ENCODE assay signal across 1 cellular context in the genomic region with DNA sequence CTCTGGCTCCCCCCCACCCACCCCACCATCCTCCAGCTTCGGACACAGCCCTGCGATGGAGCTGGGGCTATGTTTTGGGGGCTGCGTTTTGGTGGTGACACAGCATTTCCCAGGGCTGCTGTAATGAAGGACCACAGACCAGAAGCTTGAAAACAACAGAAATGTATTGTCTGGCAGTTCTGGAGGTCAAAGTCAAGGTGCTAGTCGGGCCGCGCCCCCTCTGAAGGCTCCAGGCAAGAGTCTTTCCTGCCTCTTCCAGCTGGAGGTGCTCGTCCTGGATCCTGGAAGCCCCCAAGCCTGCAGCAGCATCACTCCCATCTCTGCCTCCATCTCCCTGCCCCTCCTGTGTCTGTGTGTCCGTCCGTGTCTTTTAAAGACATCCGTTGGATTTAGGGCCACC.
TF ChIP-seq lines count a peak whose summit lies in the region.

No MANE protein-coding gene starts in this region.

TF ChIP-seq in HepG2, 621 proteins besides CTCF, POLR2A, EP300 and RAD21 (continued from another document and continues in another):
- TF ChIP-seq, protein P1, sequence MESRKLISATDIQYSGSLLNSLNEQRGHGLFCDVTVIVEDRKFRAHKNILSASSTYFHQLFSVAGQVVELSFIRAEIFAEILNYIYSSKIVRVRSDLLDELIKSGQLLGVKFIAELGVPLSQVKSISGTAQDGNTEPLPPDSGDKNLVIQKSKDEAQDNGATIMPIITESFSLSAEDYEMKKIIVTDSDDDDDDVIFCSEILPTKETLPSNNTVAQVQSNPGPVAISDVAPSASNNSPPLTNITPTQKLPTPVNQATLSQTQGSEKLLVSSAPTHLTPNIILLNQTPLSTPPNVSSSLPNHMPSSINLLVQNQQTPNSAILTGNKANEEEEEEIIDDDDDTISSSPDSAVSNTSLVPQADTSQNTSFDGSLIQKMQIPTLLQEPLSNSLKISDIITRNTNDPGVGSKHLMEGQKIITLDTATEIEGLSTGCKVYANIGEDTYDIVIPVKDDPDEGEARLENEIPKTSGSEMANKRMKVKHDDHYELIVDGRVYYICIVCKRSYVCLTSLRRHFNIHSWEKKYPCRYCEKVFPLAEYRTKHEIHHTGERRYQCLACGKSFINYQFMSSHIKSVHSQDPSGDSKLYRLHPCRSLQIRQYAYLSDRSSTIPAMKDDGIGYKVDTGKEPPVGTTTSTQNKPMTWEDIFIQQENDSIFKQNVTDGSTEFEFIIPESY (CRISPR knock-in tag; IDR thresholded peaks at IDR 0.05): peak; percentile 28; the same call in 1 of the 2 replicates
- TF ChIP-seq ZNF367 (CRISPR knock-in tag; IDR thresholded peaks at IDR 0.05; ENCODE audit: borderline replicate concordance) (no peak), ZFP36L2 (CRISPR knock-in tag; IDR thresholded peaks at IDR 0.05) (no peak), ZBTB8A (CRISPR knock-in tag; IDR thresholded peaks at IDR 0.05; ENCODE audit: borderline replicate concordance, low read depth) (no peak), ZBTB38 (CRISPR knock-in tag; IDR thresholded peaks at IDR 0.05) (no peak), ZNF772 (CRISPR knock-in tag; IDR thresholded peaks at IDR 0.05) (no peak), ZNF75D (CRISPR knock-in tag; IDR thresholded peaks at IDR 0.05; ENCODE audit: borderline replicate concordance) (no peak), SP5 (CRISPR knock-in tag; IDR thresholded peaks at IDR 0.05; ENCODE audit: borderline replicate concordance, low read depth) (peak; percentile 27; the same call in 1 of the 2 replicates), MYNN (CRISPR knock-in tag; IDR thresholded peaks at IDR 0.05; ENCODE audit: low read depth) (no peak), KDM2A (CRISPR knock-in tag; IDR thresholded peaks at IDR 0.05; ENCODE audit: borderline replicate concordance, low read depth) (peak; percentile 25; the same call in 1 of the 2 replicates), PATZ1 (CRISPR knock-in tag; IDR thresholded peaks at IDR 0.05) (no peak), ZHX2 (IDR thresholded peaks at IDR 0.05; ENCODE audit: low read depth) (no peak), ZHX2 (CRISPR knock-in tag; IDR thresholded peaks at IDR 0.05; ENCODE audit: borderline replicate concordance) (no peak), HNRNPLL (IDR thresholded peaks at IDR 0.05; ENCODE audit: low read depth, low read length, poor library complexity, severe bottlenecking) (no peak), ZNF646 (CRISPR knock-in tag; IDR thresholded peaks at IDR 0.05) (no peak), ZNF30 (CRISPR knock-in tag; IDR thresholded peaks at IDR 0.05) (no peak), JUN (CRISPR knock-in tag; IDR thresholded peaks at IDR 0.05) (no peak), ZNF629 (CRISPR knock-in tag; conservative IDR thresholded peaks at IDR 0.05) (no peak), MIXL1 (CRISPR knock-in tag; IDR thresholded peaks at IDR 0.05) (no peak), NFIB (CRISPR knock-in tag; IDR thresholded peaks at IDR 0.05; ENCODE audit: borderline replicate concordance) (no peak), KAT8 (CRISPR knock-in tag; IDR thresholded peaks at IDR 0.05) (no peak), ZNF598 (CRISPR knock-in tag; IDR thresholded peaks at IDR 0.05; ENCODE audit: borderline replicate concordance) (no peak), SNAPC2 (CRISPR knock-in tag; IDR thresholded peaks at IDR 0.05) (no peak), ZNF446 (CRISPR knock-in tag; IDR thresholded peaks at IDR 0.05) (no peak), ZFP62 (CRISPR knock-in tag; IDR thresholded peaks at IDR 0.05) (no peak), ZNF33A (CRISPR knock-in tag; IDR thresholded peaks at IDR 0.05; ENCODE audit: borderline replicate concordance) (no peak), FOXO1 (CRISPR knock-in tag; IDR thresholded peaks at IDR 0.05) (0 out of 2 replicates have a peak, but pooled peaks have one; percentile 9)
- TF ChIP-seq, protein P2, sequence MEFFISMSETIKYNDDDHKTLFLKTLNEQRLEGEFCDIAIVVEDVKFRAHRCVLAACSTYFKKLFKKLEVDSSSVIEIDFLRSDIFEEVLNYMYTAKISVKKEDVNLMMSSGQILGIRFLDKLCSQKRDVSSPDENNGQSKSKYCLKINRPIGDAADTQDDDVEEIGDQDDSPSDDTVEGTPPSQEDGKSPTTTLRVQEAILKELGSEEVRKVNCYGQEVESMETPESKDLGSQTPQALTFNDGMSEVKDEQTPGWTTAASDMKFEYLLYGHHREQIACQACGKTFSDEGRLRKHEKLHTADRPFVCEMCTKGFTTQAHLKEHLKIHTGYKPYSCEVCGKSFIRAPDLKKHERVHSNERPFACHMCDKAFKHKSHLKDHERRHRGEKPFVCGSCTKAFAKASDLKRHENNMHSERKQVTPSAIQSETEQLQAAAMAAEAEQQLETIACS (CRISPR knock-in tag; IDR thresholded peaks at IDR 0.05): no peak
- TF ChIP-seq, protein P3, sequence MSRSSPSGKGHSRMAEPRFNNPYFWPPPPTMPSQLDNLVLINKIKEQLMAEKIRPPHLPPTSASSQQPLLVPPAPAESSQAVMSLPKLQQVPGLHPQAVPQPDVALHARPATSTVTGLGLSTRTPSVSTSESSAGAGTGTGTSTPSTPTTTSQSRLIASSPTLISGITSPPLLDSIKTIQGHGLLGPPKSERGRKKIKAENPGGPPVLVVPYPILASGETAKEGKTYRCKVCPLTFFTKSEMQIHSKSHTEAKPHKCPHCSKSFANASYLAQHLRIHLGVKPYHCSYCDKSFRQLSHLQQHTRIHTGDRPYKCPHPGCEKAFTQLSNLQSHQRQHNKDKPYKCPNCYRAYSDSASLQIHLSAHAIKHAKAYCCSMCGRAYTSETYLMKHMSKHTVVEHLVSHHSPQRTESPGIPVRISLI (CRISPR knock-in tag; IDR thresholded peaks at IDR 0.05; ENCODE audit: borderline replicate concordance): no peak
- TF ChIP-seq, protein P4, sequence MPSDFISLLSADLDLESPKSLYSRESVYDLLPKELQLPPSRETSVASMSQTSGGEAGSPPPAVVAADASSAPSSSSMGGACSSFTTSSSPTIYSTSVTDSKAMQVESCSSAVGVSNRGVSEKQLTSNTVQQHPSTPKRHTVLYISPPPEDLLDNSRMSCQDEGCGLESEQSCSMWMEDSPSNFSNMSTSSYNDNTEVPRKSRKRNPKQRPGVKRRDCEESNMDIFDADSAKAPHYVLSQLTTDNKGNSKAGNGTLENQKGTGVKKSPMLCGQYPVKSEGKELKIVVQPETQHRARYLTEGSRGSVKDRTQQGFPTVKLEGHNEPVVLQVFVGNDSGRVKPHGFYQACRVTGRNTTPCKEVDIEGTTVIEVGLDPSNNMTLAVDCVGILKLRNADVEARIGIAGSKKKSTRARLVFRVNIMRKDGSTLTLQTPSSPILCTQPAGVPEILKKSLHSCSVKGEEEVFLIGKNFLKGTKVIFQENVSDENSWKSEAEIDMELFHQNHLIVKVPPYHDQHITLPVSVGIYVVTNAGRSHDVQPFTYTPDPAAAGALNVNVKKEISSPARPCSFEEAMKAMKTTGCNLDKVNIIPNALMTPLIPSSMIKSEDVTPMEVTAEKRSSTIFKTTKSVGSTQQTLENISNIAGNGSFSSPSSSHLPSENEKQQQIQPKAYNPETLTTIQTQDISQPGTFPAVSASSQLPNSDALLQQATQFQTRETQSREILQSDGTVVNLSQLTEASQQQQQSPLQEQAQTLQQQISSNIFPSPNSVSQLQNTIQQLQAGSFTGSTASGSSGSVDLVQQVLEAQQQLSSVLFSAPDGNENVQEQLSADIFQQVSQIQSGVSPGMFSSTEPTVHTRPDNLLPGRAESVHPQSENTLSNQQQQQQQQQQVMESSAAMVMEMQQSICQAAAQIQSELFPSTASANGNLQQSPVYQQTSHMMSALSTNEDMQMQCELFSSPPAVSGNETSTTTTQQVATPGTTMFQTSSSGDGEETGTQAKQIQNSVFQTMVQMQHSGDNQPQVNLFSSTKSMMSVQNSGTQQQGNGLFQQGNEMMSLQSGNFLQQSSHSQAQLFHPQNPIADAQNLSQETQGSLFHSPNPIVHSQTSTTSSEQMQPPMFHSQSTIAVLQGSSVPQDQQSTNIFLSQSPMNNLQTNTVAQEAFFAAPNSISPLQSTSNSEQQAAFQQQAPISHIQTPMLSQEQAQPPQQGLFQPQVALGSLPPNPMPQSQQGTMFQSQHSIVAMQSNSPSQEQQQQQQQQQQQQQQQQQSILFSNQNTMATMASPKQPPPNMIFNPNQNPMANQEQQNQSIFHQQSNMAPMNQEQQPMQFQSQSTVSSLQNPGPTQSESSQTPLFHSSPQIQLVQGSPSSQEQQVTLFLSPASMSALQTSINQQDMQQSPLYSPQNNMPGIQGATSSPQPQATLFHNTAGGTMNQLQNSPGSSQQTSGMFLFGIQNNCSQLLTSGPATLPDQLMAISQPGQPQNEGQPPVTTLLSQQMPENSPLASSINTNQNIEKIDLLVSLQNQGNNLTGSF (CRISPR knock-in tag; IDR thresholded peaks at IDR 0.05): no peak
